Comparison of ENCODE assay signal across 8 cellular contexts in the genomic region with DNA sequence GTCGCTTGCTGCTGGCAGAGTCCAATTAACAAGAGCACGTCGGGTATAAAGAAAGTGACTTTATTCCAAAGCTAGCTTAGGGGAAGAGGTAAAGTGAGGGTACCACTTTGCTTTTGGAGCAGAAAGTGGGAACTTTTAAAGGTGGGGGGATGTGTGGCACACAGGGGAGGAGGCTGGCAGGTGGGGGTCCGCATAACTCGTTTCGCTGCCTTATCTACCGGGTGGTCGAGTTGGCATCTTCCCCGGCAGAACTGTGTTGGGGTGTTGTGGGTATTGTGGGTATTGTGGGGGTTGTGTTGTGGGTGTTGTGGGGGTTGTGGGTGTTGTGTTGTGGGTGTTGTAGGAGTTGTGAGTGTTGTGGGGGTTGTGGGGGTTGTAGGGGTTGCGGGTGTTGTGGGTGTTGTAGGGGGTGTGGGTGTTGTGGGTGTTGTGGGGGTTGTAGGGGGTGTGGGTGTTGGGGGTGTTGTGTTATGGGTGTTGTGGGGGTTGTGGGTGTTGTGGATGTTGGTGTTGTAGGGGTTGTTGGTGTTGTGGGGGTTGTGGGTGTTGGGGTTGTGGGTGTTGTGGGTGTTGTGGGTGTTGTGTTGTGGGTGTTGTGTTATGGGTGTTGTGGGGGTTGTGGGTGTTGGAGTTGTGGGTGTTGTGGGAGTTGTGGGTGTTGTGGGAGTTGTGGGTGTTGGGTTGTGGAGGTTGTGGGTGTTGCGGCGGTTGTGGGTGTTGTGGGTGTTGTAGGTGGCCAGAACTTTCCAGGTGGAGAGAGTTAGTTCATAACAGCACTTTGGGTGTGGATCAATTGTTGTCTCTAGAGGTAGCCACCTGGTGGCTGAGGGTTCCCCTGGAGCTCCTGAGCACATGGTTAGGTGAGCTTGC.
DNase-seq lines count a peak whose midpoint lies in the region; ATAC-seq and TF ChIP-seq lines count a peak whose summit lies in the region.
"Had no signal": no experiment of that assay in that cellular context is flagged by ENCODE, and none has a peak within 500 bp of the region (broad histone marks: within the 10 kb centered on the region; RNA-seq: fewer than 3 reads in every experiment).

No MANE protein-coding gene starts in this region.

- peaks cover 25% of the 10 kb centered on the region for H3K36me3 Mint-ChIP-seq in T-helper 2 cell treated with Interferon-gamma antibody and Interleukin-4, amounts not matched to agents 5 μg/mL and 100 μg/mL, for 36 hours (ENCODE audit: low read depth)
- H3K36me3 Mint-ChIP-seq in dendritic cell treated with granulocyte-macrophage colony-stimulating factor and Interleukin-4, amounts not matched to agents 40 ng/mL and 50 ng/mL, for 4 days (ENCODE audit: low read depth) = peaks cover 44% of the 10 kb centered on the region

- H3K9me3 Mint-ChIP-seq in T-helper 2 cell treated with Interferon-gamma antibody and Interleukin-4, amounts not matched to agents 5 μg/mL and 100 μg/mL, for 36 hours = peaks cover 3% of the 10 kb centered on the region
- H3K9me3 Mint-ChIP-seq in dendritic cell treated with granulocyte-macrophage colony-stimulating factor and Interleukin-4, amounts not matched to agents 40 ng/mL and 50 ng/mL, for 4 days = peaks cover 2% of the 10 kb centered on the region

- intact Hi-C loops in dendritic cell treated with granulocyte-macrophage colony-stimulating factor and Interleukin-4, amounts not matched to agents 40 ng/mL and 50 ng/mL, for 4 days (cut with micrococcal nuclease) = no loop called here

- H3K4me3 Mint-ChIP-seq in T-helper 2 cell treated with Interferon-gamma antibody and Interleukin-4, amounts not matched to agents 5 μg/mL and 100 μg/mL, for 36 hours = peak overlapping the region; percentile 90
- H3K4me3 Mint-ChIP-seq in dendritic cell treated with granulocyte-macrophage colony-stimulating factor and Interleukin-4, amounts not matched to agents 40 ng/mL and 50 ng/mL, for 4 days = peak overlapping the region; percentile 77

- ATAC-seq in HG03039 (IDR thresholded peaks at IDR 0.05; ENCODE audit: unreplicated experiment) = no peak

- peak; percentile 30 for TF ChIP-seq CTCF in GM20000 (IDR thresholded peaks at IDR 0.05; ENCODE audit: extremely low read depth, missing control alignments)

- peaks cover 57% of the 10 kb centered on the region for H3K4me1 Mint-ChIP-seq in T-helper 2 cell treated with Interferon-gamma antibody and Interleukin-4, amounts not matched to agents 5 μg/mL and 100 μg/mL, for 36 hours (ENCODE audit: low read depth)
- H3K4me1 Mint-ChIP-seq in dendritic cell treated with granulocyte-macrophage colony-stimulating factor and Interleukin-4, amounts not matched to agents 40 ng/mL and 50 ng/mL, for 4 days (ENCODE audit: low read depth) = peaks cover 58% of the 10 kb centered on the region

- peak overlapping the region; percentile 90 for H3K27ac Mint-ChIP-seq in T-helper 2 cell treated with Interferon-gamma antibody and Interleukin-4, amounts not matched to agents 5 μg/mL and 100 μg/mL, for 36 hours
- peak overlapping the region; percentile 61 for H3K27ac Mint-ChIP-seq in dendritic cell treated with granulocyte-macrophage colony-stimulating factor and Interleukin-4, amounts not matched to agents 40 ng/mL and 50 ng/mL, for 4 days

- no peaks in the 10 kb centered on the region for H3K27me3 Mint-ChIP-seq in T-helper 2 cell treated with Interferon-gamma antibody and Interleukin-4, amounts not matched to agents 5 μg/mL and 100 μg/mL, for 36 hours (ENCODE audit: low read depth)
- H3K27me3 Mint-ChIP-seq in dendritic cell treated with granulocyte-macrophage colony-stimulating factor and Interleukin-4, amounts not matched to agents 40 ng/mL and 50 ng/mL, for 4 days = peaks cover 1% of the 10 kb centered on the region

- peak; percentile 60 for DNase-seq in GM20000 (ENCODE audit: low spot score)
- DNase-seq in T-helper 2 cell treated with Interferon-gamma antibody and Interleukin-4, amounts not matched to agents 5 μg/mL and 100 μg/mL, for 36 hours (ENCODE audit: low spot score) = peak; percentile 11
- DNase-seq in stimulated activated CD8-positive, alpha-beta memory T cell treated with anti-CD3 and anti-CD28 coated beads, Interleukin-12 subunit alpha, Interleukin-12 subunit beta, amount 100 ng/mL, for 4 hours (ENCODE audit: low read depth) = peak; percentile 16
- DNase-seq in dedifferentiated amniotic fluid mesenchymal stem cell (ENCODE audit: extremely low spot score) = no peak
- DNase-seq in effector CD4-positive, alpha-beta T cell = no peak
- DNase-seq: heart right ventricle had no signal

Comparison
In these comparisons a context has a peak if more than half of its experiments do, and no peak if none do; other contexts are left out.
1. DNase-seq: peak in GM20000 (single experiment), T-helper 2 cell treated with Interferon-gamma antibody and Interleukin-4, amounts not matched to agents 5 μg/mL and 100 μg/mL, for 36 hours (single experiment) and stimulated activated CD8-positive, alpha-beta memory T cell treated with anti-CD3 and anti-CD28 coated beads, Interleukin-12 subunit alpha, Interleukin-12 subunit beta, amount 100 ng/mL, for 4 hours (single experiment); none in dedifferentiated amniotic fluid mesenchymal stem cell (single experiment) and effector CD4-positive, alpha-beta T cell (single experiment).